20 cellular contexts compared by ENCODE assay signal in the genomic region with DNA sequence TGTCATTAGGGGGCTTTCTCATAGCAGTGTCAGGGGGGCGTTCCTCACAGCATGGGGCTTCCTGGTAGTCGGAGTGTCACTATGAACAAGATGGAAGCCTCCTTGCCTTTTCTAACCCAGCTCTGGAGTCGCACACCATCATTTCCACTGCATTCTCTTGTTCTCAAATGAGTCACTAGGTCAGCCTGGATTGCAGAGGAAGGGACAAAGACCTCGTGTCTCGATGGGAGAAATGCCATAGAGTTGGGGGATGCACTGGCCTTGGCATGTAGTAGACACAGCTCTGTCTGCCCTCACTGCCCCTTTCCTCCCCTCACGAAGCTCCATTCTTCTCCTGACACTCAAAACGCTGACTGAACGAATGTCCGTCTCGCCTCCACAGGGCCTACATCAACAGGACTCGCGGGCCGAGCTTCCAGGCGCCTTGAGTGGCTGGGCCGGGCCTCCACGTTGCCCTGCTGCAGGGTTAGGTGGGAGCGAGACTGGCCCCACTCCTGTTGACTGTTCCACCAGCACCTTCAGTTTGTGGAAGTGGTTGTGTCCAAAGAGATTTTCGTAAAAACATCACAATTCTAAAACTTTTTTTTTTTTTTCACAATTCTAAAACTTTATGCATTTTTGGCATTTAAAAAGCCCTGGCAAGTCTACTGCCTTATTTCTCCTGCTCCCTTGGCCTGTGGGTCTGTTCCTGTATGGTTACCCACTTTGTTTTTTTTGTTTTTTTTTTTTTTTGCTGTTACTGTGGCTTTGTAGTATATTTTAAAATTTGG. TPM values are rescaled to one million over a fixed set of nuclear protein-coding genes. Genes with fewer than 3 reads are reported as not detected.
A peak's percentile ranks its signal among the peaks of the same experiment; 100 is the strongest.
DNase-seq lines count a peak whose midpoint lies in the region; ATAC-seq and TF ChIP-seq lines count a peak whose summit lies in the region.
"Had no signal": no experiment of that assay in that cellular context is flagged by ENCODE, and none has a peak within 500 bp of the region (broad histone marks: within the 10 kb centered on the region; RNA-seq: fewer than 3 reads in every experiment).

No MANE protein-coding gene starts in this region.

- ATAC-seq in SK-N-SH treated with all-trans-retinoic acid at 6 μM for 48 hours, result no peak
- no peak for ATAC-seq in HG03460 (IDR thresholded peaks at IDR 0.05; ENCODE audit: unreplicated experiment)
- ATAC-seq: activated T-cell treated with anti-CD3 and anti-CD28 coated beads, Interleukin-2, amount 50 U/mL, for 4 hours; CD8-positive, alpha-beta T cell; GM12878 had no signal

- H2AFZ ChIP-seq in SK-N-SH (ENCODE audit: low read depth), result no peak overlapping the region

- H3K4me2 ChIP-seq in SK-N-SH, result peak overlapping the region; percentile 26; the same call in 1 of the 2 replicates

- TF ChIP-seq CTCF in SK-N-SH (IDR thresholded peaks at IDR 0.05) (no peak), transverse colon (IDR thresholded peaks at IDR 0.05) (no peak)

- WGBS in SK-N-SH (ENCODE audit: low lambda C conversion rate), result 93% methylated on average over 18 of the region's 18 CpGs
- 94 to 95% methylated on average over 9 to 13 of the region's 18 CpGs for WGBS in mesodermal cell (ENCODE audit: insufficient coverage in 2 of 2), 2 experiments
- 55 to 90% methylated on average over 3 to 18 of the region's 18 CpGs for WGBS in transverse colon (ENCODE audit: low coverage in 1 of 2), 2 donors

- H3F3A ChIP-seq in SK-N-SH (replicated peaks; ENCODE audit: insufficient read depth), result peaks cover 4% of the 10 kb centered on the region

- H3K9me3 ChIP-seq in SK-N-SH (no peaks in the 10 kb centered on the region), mesodermal cell (ENCODE audit: control insufficient read depth, low read length) (peaks cover 12% of the 10 kb centered on the region), transverse colon (no peaks in the 10 kb centered on the region)
- H3K9me3 ChIP-seq: adrenal gland, pancreas, Peyer's patch, thyroid gland had no signal

- H3K9ac ChIP-seq in SK-N-SH, result no peak overlapping the region

- intact Hi-C loops in transverse colon (cut with DNase I; ENCODE audit: low total_unique reads), result no loop called here

- H3K4me1 ChIP-seq in SK-N-SH (ENCODE audit: control insufficient read depth in 1 of 2, insufficient read depth in 2 of 2, low read depth in 1 of 2, low read length in 1 of 2), result peaks cover 0 to 10% of the 10 kb centered on the region in 2 experiments; a peak in 1 of 4 replicates
- H3K4me1 ChIP-seq in mesodermal cell (ENCODE audit: control insufficient read depth, insufficient read depth, low read length, poor library complexity, severe bottlenecking), result peaks cover 22% of the 10 kb centered on the region
- peaks cover 0 to 11% (median 4%) of the 10 kb centered on the region in 4 donors for H3K4me1 ChIP-seq in transverse colon
- H3K4me1 ChIP-seq: pancreas, Peyer's patch had no signal

- CTCF ChIA-PET in SK-N-SH (lab: Yijun Ruan, JAX), result no interaction called here

- TF ChIP-seq EP300 in SK-N-SH (IDR thresholded peaks at IDR 0.05; ENCODE audit: borderline replicate concordance in 1 of 2, low read depth in 1 of 2, low read length in 1 of 2) (no peak), transverse colon (IDR thresholded peaks at IDR 0.05; ENCODE audit: low read depth) (no peak)

- no peaks in the 10 kb centered on the region for H3K9me2 ChIP-seq in SK-N-SH

- no peaks in the 10 kb centered on the region for H3K36me3 ChIP-seq in SK-N-SH (replicated peaks in 1 of 2; ENCODE audit: control insufficient read depth in 1 of 2, insufficient read depth in 2 of 2, low read length in 1 of 2)
- peaks cover 5% of the 10 kb centered on the region for H3K36me3 ChIP-seq in mesodermal cell (ENCODE audit: control insufficient read depth, insufficient read depth, low read length)
- no peaks in the 10 kb centered on the region for H3K36me3 ChIP-seq in transverse colon
- H3K36me3 ChIP-seq: adrenal gland, pancreas, Peyer's patch, thyroid gland had no signal

- H3K27ac ChIP-seq in SK-N-SH (ENCODE audit: low read depth in 2 of 2, low read length in 1 of 2) (peak overlapping the region in 1 of 2 experiments; percentile 57; a peak in 1 of 4 replicates), mesodermal cell (ENCODE audit: low read depth, low read length, severe bottlenecking) (peak overlapping the region; percentile 95), transverse colon (peak overlapping the region; percentile 58 to 75 (median 63))
- H3K27ac ChIP-seq: 22Rv1, pancreas, thyroid gland had no signal

- TF ChIP-seq RAD21 in SK-N-SH (IDR thresholded peaks at IDR 0.05; ENCODE audit: low read length), result no peak

- DNase-seq in SK-N-SH (no peak), dermis blood vessel endothelial cell (peak; percentile 39), transverse colon (no peak), SW 1271 (lab: John Stamatoyannopoulos, UW) (no peak)
- DNase-seq in activated CD4-positive, alpha-beta T cell treated with anti-CD3 and anti-CD28 coated beads, Interleukin-2, amount 50 U/mL, for 4 hours, result no peak
- DNase-seq: activated CD4-positive, alpha-beta T cell treated with anti-CD3 and anti-CD28 coated beads, Interleukin-2, amount 10 ng/mL, durations not matched to agents 24 days and 14 days; activated T-cell treated with anti-CD3 and anti-CD28 coated beads, Interleukin-2, amount 50 U/mL, for 4 hours; CD8-positive, alpha-beta T cell; NCI-H187 treated with DMSO at 0.1 percent for 48 hours; NCI-H69; pancreas; T-helper 9 cell had no signal

- peaks cover 9% of the 10 kb centered on the region; the same call in 1 of the 2 replicates for H3K79me2 ChIP-seq in SK-N-SH (ENCODE audit: insufficient read depth)

- H4K20me1 ChIP-seq in SK-N-SH (ENCODE audit: insufficient read depth), result no peaks in the 10 kb centered on the region

- no peak for TF ChIP-seq POLR2A in transverse colon (IDR thresholded peaks at IDR 0.05)

- POLR2A ChIA-PET in SK-N-SH (lab: Yijun Ruan, JAX), result no interaction called here

- no peak overlapping the region for H3K4me3 ChIP-seq in SK-N-SH (ENCODE audit: low read depth in 2 of 2, low read length in 1 of 2)
- H3K4me3 ChIP-seq in mesodermal cell (ENCODE audit: extremely low read depth, insufficient read depth, low read length, poor library complexity, severe bottlenecking), result no peak overlapping the region
- H3K4me3 ChIP-seq in transverse colon, result no peak overlapping the region
- H3K4me3 ChIP-seq: adrenal gland, GM12878, pancreas, Peyer's patch, thyroid gland had no signal

- in situ Hi-C loops in transverse colon (cut with MboI; ENCODE audit: low pct_ligation_motif_present in 1 of 4, low pct_unique_long_range_greater_than_20kb in 1 of 4, low sequenced_read_pairs in 3 of 4), result no loop called here

- no peaks in the 10 kb centered on the region for H3K27me3 ChIP-seq in SK-N-SH (ENCODE audit: insufficient read depth)
- H3K27me3 ChIP-seq in transverse colon, result no peaks in the 10 kb centered on the region
- H3K27me3 ChIP-seq: adrenal gland, pancreas, Peyer's patch, thyroid gland had no signal

TF ChIP-seq in SK-N-SH, 30 proteins besides CTCF, POLR2A, EP300 and RAD21 (continues in another document):
- no peak for TF ChIP-seq POLR2AphosphoS5 (IDR thresholded peaks at IDR 0.05; ENCODE audit: low read depth, low read length)
- no peak for TF ChIP-seq USF2 (IDR thresholded peaks at IDR 0.05; ENCODE audit: borderline replicate concordance, low read depth, low read length)
- TF ChIP-seq MXI1 (IDR thresholded peaks at IDR 0.05; ENCODE audit: low read depth, low read length), result no peak

TF ChIP-seq in SK-N-SH treated with all-trans-retinoic acid at 6 μM for 48 hours, 23 proteins besides CTCF, POLR2A, EP300 and RAD21:
- TF ChIP-seq SNAI2 (CRISPR knock-in tag; IDR thresholded peaks at IDR 0.05) (no peak), ISL1 (CRISPR knock-in tag; IDR thresholded peaks at IDR 0.05) (no peak), ZNF8 (CRISPR knock-in tag; IDR thresholded peaks at IDR 0.05) (no peak), ARNTL (CRISPR knock-in tag; IDR thresholded peaks at IDR 0.05; ENCODE audit: borderline replicate concordance, low read depth) (no peak), CSRNP3 (CRISPR knock-in tag; IDR thresholded peaks at IDR 0.05) (no peak), ZFP3 (CRISPR knock-in tag; IDR thresholded peaks at IDR 0.05) (no peak), RARB (CRISPR knock-in tag; IDR thresholded peaks at IDR 0.05) (no peak), ZNF70 (CRISPR knock-in tag; IDR thresholded peaks at IDR 0.05) (no peak)

RNA-seq across cellular contexts. Expression of gene PKNOX1, which starts 18.8 kb away (rescaled TPM):
- polyA plus RNA-seq in SK-N-SH (2012; rRNA removed), result 17.8 and 21.7 TPM in 2 replicates
- polyA plus RNA-seq in SK-N-SH (2012; cell fraction: cytosol; rRNA removed), result 11.2 and 19.4 TPM in 2 replicates
- polyA plus RNA-seq in SK-N-SH (2012; cell fraction: nucleus; rRNA removed), result 18.7 and 20.5 TPM in 2 replicates
- 7.8 and 17.9 TPM in 2 replicates for total RNA-seq in dermis blood vessel endothelial cell
- 24.1 TPM for polyA plus RNA-seq in mesodermal cell (2013, experiment 1 of 2)
- polyA plus RNA-seq in mesodermal cell (2013, experiment 2 of 2), result 22.2 TPM
- total RNA-seq in transverse colon, result 100 to 1,000 TPM in 1 of 4 donors, 10 to 100 TPM in 2, 1 to 10 TPM in 1; 9.4 to 140 (median 25.1) TPM
